Comparison of ENCODE assay signal across 24 cellular contexts in the genomic region with DNA sequence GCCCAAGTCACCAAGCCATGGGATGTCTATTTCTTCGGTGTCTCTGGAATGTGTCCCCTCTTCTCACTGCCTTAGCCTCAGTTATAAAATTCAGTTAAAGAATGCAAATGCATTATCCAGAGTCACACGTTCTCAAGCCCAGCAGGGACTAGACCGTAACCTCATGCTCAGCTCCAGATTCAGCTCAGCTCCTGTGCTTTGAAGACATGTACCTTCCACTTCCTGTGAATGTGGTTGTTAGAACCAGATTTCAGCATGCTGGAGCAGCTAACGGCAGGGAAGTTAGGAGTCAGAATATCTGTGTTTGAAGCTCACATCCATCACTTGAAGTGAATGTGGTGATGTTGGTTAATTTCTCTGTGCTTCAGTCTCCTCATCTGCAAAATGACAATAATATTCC. TPM values are rescaled to one million over a fixed set of nuclear protein-coding genes. Genes with fewer than 3 reads are reported as not detected.
DNase-seq lines count a peak whose midpoint lies in the region; ATAC-seq, FAIRE-seq and TF ChIP-seq lines count a peak whose summit lies in the region.
"Had no signal": no experiment of that assay in that cellular context is flagged by ENCODE, and none has a peak within 500 bp of the region (broad histone marks: within the 10 kb centered on the region; RNA-seq: fewer than 3 reads in every experiment).

No MANE protein-coding gene starts in this region.

- no peak overlapping the region for H3K4me3 ChIP-seq in bronchial epithelial cell (ENCODE audit: low read depth, low read length)
- no peak overlapping the region for H3K4me3 ChIP-seq in kidney (ENCODE audit: low read length in 2 of 2)
- H3K4me3 ChIP-seq: A549 had no signal

- no peak overlapping the region for H3K9ac ChIP-seq in kidney (ENCODE audit: low read length in 2 of 2)

- peaks cover 15% of the 10 kb centered on the region for H3K4me1 Mint-ChIP-seq in activated CD4-positive, alpha-beta T cell treated with anti-CD3 and anti-CD28 coated beads for 36 hours
- peaks cover 15% of the 10 kb centered on the region for H3K4me1 Mint-ChIP-seq in stimulated activated naive CD8-positive, alpha-beta T cell treated with anti-CD3 and anti-CD28 coated beads, Interleukin-15, Interleukin-2, amounts not matched to agents 100 ng/mL and 50 ng/mL, for 24 hours (ENCODE audit: low read depth)
- no peaks in the 10 kb centered on the region for H3K4me1 Mint-ChIP-seq in stimulated activated naive CD8-positive, alpha-beta T cell treated with anti-CD3 and anti-CD28 coated beads, Interleukin-15, amount 100 ng/mL, for 72 hours

- no peak overlapping the region for H3K4me3 Mint-ChIP-seq in activated CD4-positive, alpha-beta T cell treated with anti-CD3 and anti-CD28 coated beads for 36 hours
- no peak overlapping the region for H3K4me3 Mint-ChIP-seq in stimulated activated naive CD8-positive, alpha-beta T cell treated with anti-CD3 and anti-CD28 coated beads, Interleukin-15, Interleukin-2, amounts not matched to agents 100 ng/mL and 50 ng/mL, for 24 hours
- no peak overlapping the region for H3K4me3 Mint-ChIP-seq in stimulated activated naive CD8-positive, alpha-beta T cell treated with anti-CD3 and anti-CD28 coated beads, Interleukin-15, amount 100 ng/mL, for 72 hours
- H3K4me3 Mint-ChIP-seq: CD8-positive, alpha-beta memory T cell; HFFc6 had no signal

- H3K27me3 Mint-ChIP-seq in activated CD4-positive, alpha-beta T cell treated with anti-CD3 and anti-CD28 coated beads for 36 hours = no peaks in the 10 kb centered on the region
- H3K27me3 Mint-ChIP-seq in stimulated activated naive CD8-positive, alpha-beta T cell treated with anti-CD3 and anti-CD28 coated beads, Interleukin-15, Interleukin-2, amounts not matched to agents 100 ng/mL and 50 ng/mL, for 24 hours = no peaks in the 10 kb centered on the region
- H3K27me3 Mint-ChIP-seq in stimulated activated naive CD8-positive, alpha-beta T cell treated with anti-CD3 and anti-CD28 coated beads, Interleukin-15, amount 100 ng/mL, for 72 hours = no peaks in the 10 kb centered on the region
- H3K27me3 Mint-ChIP-seq: CD8-positive, alpha-beta memory T cell had no signal

- H3K9me3 Mint-ChIP-seq in activated CD4-positive, alpha-beta T cell treated with anti-CD3 and anti-CD28 coated beads for 36 hours (ENCODE audit: low read depth) = no peaks in the 10 kb centered on the region
- H3K9me3 Mint-ChIP-seq in stimulated activated naive CD8-positive, alpha-beta T cell treated with anti-CD3 and anti-CD28 coated beads, Interleukin-15, Interleukin-2, amounts not matched to agents 100 ng/mL and 50 ng/mL, for 24 hours = no peaks in the 10 kb centered on the region
- H3K9me3 Mint-ChIP-seq in stimulated activated naive CD8-positive, alpha-beta T cell treated with anti-CD3 and anti-CD28 coated beads, Interleukin-15, amount 100 ng/mL, for 72 hours = no peaks in the 10 kb centered on the region
- H3K9me3 Mint-ChIP-seq: HFFc6 had no signal

- peak; percentile 40 for FAIRE-seq in bronchial epithelial cell (lab: Jason Lieb, UNC)
- FAIRE-seq in kidney (lab: Jason Lieb, UNC) = no peak
- FAIRE-seq: G401.6, GM12891, GM18507, HTR-8/SVneo had no signal

- H3K27ac ChIP-seq in kidney (ENCODE audit: low read depth in 2 of 2, low read length in 2 of 2) = no peak overlapping the region
- H3K27ac ChIP-seq: 22Rv1, A549, C4-2B had no signal

- no peaks in the 10 kb centered on the region for H3K36me3 ChIP-seq in bronchial epithelial cell (ENCODE audit: control insufficient read depth, insufficient read depth, low read length)
- H3K36me3 ChIP-seq in kidney (ENCODE audit: control insufficient read depth in 1 of 2, insufficient read depth in 2 of 2, low read length in 2 of 2) = peaks cover 0 to 4% of the 10 kb centered on the region in 2 donors

- peak; percentile 25 for ATAC-seq in activated CD4-positive, alpha-beta T cell treated with anti-CD3 and anti-CD28 coated beads for 36 hours
- no peak for ATAC-seq in stimulated activated naive CD8-positive, alpha-beta T cell treated with anti-CD3 and anti-CD28 coated beads, Interleukin-15, amount 100 ng/mL, for 72 hours
- ATAC-seq: A549, HCT116 had no signal

- H3K9me3 ChIP-seq in kidney (ENCODE audit: control insufficient read depth in 1 of 2, low read length in 2 of 2) = no peaks in the 10 kb centered on the region
- H3K9me3 ChIP-seq: A549 had no signal

- no peaks in the 10 kb centered on the region for H3K4me1 ChIP-seq in kidney (ENCODE audit: control insufficient read depth in 1 of 2, insufficient read depth in 1 of 2, low read depth in 1 of 2, low read length in 2 of 2)
- H3K4me1 ChIP-seq: A549 had no signal

- no peaks in the 10 kb centered on the region for H3K27me3 ChIP-seq in bronchial epithelial cell (ENCODE audit: control insufficient read depth, insufficient read depth, low read length)

- POLR2A ChIA-PET in activated CD4-positive, alpha-beta T cell treated with anti-CD3 and anti-CD28 coated beads for 36 hours (lab: Charles Lee) = interaction anchor here (0.5 kb wide), 1 partner anchor 10 kb away, joined by 3 read pairs; no protein-coding TSS in a partner anchor

- intact Hi-C loops in activated CD4-positive, alpha-beta T cell treated with anti-CD3 and anti-CD28 coated beads for 36 hours (cut with DNase I, micrococcal nuclease) = no loop called here
- intact Hi-C loops in kidney (cut with DNase I) = no loop called here
- intact Hi-C loops in cardiac septum (cut with DNase I) = no loop called here

- peaks cover 12% of the 10 kb centered on the region for H3K36me3 Mint-ChIP-seq in activated CD4-positive, alpha-beta T cell treated with anti-CD3 and anti-CD28 coated beads for 36 hours (ENCODE audit: low read depth)
- H3K36me3 Mint-ChIP-seq in stimulated activated naive CD8-positive, alpha-beta T cell treated with anti-CD3 and anti-CD28 coated beads, Interleukin-15, Interleukin-2, amounts not matched to agents 100 ng/mL and 50 ng/mL, for 24 hours (ENCODE audit: low read depth) = peaks cover 16% of the 10 kb centered on the region

- no peak for DNase-seq in activated CD4-positive, alpha-beta T cell treated with anti-CD3 and anti-CD28 coated beads for 36 hours
- DNase-seq in activated CD4-positive, alpha-beta T cell treated with anti-CD3 and anti-CD28 coated beads, Interleukin-2, amount 50 U/mL, for 1 hour = no peak
- no peak for DNase-seq in stimulated activated naive CD8-positive, alpha-beta T cell treated with anti-CD3 and anti-CD28 coated beads, Interleukin-15, amount 100 ng/mL, for 72 hours
- DNase-seq in bronchial epithelial cell (ENCODE audit: low read depth) = no peak
- DNase-seq in kidney = no peak
- no peak for DNase-seq in cardiac septum (ENCODE audit: low spot score)
- DNase-seq: AML-193; CD8-positive, alpha-beta memory T cell; COR-L47; DMS 273 treated with DMSO at 0.1 percent for 48 hours; DMS53; GOT3; H7; HFFc6; IMR-90 had no signal

- TF ChIP-seq CTCF in bronchial epithelial cell (IDR thresholded peaks at IDR 0.05; ENCODE audit: insufficient read depth, low read length, severe bottlenecking) (no peak), kidney (IDR thresholded peaks at IDR 0.05; ENCODE audit: borderline replicate concordance, extremely low read depth, insufficient read depth) (no peak)

- CTCF ChIA-PET in activated CD4-positive, alpha-beta T cell treated with anti-CD3 and anti-CD28 coated beads for 36 hours (lab: Charles Lee) = no interaction called here

- H3K27ac Mint-ChIP-seq in activated CD4-positive, alpha-beta T cell treated with anti-CD3 and anti-CD28 coated beads for 36 hours = no peak overlapping the region
- H3K27ac Mint-ChIP-seq in stimulated activated naive CD8-positive, alpha-beta T cell treated with anti-CD3 and anti-CD28 coated beads, Interleukin-15, Interleukin-2, amounts not matched to agents 100 ng/mL and 50 ng/mL, for 24 hours = peak overlapping the region; percentile 8
- H3K27ac Mint-ChIP-seq in stimulated activated naive CD8-positive, alpha-beta T cell treated with anti-CD3 and anti-CD28 coated beads, Interleukin-15, amount 100 ng/mL, for 72 hours = no peak overlapping the region
- H3K27ac Mint-ChIP-seq: HFFc6 had no signal

RNA-seq across cellular contexts. Expression of gene GEMIN8, which starts 26.7 kb away (rescaled TPM):
- 10 to 100 TPM; 14.9 to 15.6 TPM for total RNA-seq in activated CD4-positive, alpha-beta T cell treated with anti-CD3 and anti-CD28 coated beads for 36 hours
- total RNA-seq in bronchial epithelial cell = 7.9 and 14.2 TPM in 2 replicates
- 30.0 TPM for total RNA-seq in kidney
- 25.4 TPM for polyA plus RNA-seq in kidney (ENCODE audit: insufficient read depth, low read depth, low replicate concordance)
- 17.8 TPM for total RNA-seq in cardiac septum
